ENCODE assay signal across 9 cellular contexts in the genomic region with DNA sequence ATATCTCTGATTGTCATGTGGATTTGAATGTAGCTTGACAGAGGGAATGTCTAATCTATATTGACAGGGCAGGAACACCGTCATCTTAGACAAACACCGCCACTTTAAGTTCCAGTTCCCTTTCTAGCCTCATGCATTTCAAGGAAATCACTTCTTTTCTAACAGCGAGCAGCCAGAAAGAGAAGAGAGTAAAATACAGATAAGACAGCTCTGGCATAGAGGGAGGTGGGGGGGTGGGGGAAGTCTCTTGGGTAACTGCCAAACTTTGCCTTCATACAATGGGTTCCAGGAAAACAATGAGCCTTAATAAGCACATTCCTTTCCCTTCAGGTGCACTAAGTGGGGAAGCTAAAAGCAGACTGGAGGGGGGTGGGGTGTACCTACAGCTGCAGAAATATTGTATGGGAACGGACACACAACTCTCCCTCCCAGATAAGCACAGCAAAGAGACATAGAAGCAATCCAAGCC. TPM values are rescaled to one million over a fixed set of nuclear protein-coding genes. Genes with fewer than 3 reads are reported as not detected.
DNase-seq lines count a peak whose midpoint lies in the region; ATAC-seq and TF ChIP-seq lines count a peak whose summit lies in the region.
"Had no signal": no experiment of that assay in that cellular context is flagged by ENCODE, and none has a peak within 500 bp of the region (broad histone marks: within the 10 kb centered on the region; RNA-seq: fewer than 3 reads in every experiment).

No MANE protein-coding gene starts in this region.

- no peak for DNase-seq in lower lobe of right lung
- DNase-seq in activated CD4-positive, CD25-positive, alpha-beta regulatory T cell treated with anti-CD3 and anti-CD28 coated beads, Interleukin-2, amount 50 U/mL, for 72 hours = no peak

- H3K36me3 ChIP-seq in BLaER1 treated with 17β-estradiol and CSF1 and Interleukin-3, amounts not matched to agents 10 nM and 100 nM = peaks cover 19 to 41% (median 33%) of the 10 kb centered on the region in 11 experiments; a peak in 21 of 22 replicates
- H3K36me3 ChIP-seq in lower lobe of right lung = peaks cover 43% of the 10 kb centered on the region

- peak overlapping the region in 5 of 11 experiments; percentile 5 to 58 (median 37); a peak in 4 of 22 replicates for H3K27ac ChIP-seq in BLaER1 treated with 17β-estradiol and CSF1 and Interleukin-3, amounts not matched to agents 10 nM and 100 nM
- peak overlapping the region; percentile 61 for H3K27ac ChIP-seq in lower lobe of right lung

- no peak overlapping the region for H3K4me3 ChIP-seq in BLaER1 treated with 17β-estradiol and CSF1 and Interleukin-3, amounts not matched to agents 10 nM and 100 nM
- H3K4me3 ChIP-seq in lower lobe of right lung = no peak overlapping the region

- peak overlapping the region in 4 of 11 experiments; percentile 7 to 45 (median 20); a peak in 3 of 22 replicates for H3K9ac ChIP-seq in BLaER1 treated with 17β-estradiol and CSF1 and Interleukin-3, amounts not matched to agents 10 nM and 100 nM

- peaks cover 7 to 34% (median 20%) of the 10 kb centered on the region in 10 experiments; a peak in 19 of 20 replicates for H3K4me1 ChIP-seq in BLaER1 treated with 17β-estradiol and CSF1 and Interleukin-3, amounts not matched to agents 10 nM and 100 nM
- peaks cover 21% of the 10 kb centered on the region for H3K4me1 ChIP-seq in lower lobe of right lung

- peaks cover 10% of the 10 kb centered on the region for H3K36me3 Mint-ChIP-seq in IgD-negative memory B cell
- H3K36me3 Mint-ChIP-seq in activated naive CD4-positive, alpha-beta T cell treated with anti-CD3 and anti-CD28 coated beads, Interleukin-2, amount 50 U/mL, for 24 hours = peaks cover 14% of the 10 kb centered on the region

- H3K4me3 Mint-ChIP-seq in IgD-negative memory B cell = peak overlapping the region in 2 of 4 donors; percentile 49 to 69
- H3K4me3 Mint-ChIP-seq in activated naive CD4-positive, alpha-beta T cell treated with anti-CD3 and anti-CD28 coated beads, Interleukin-2, amount 50 U/mL, for 24 hours = no peak overlapping the region
- H3K4me3 Mint-ChIP-seq: central memory CD8-positive, alpha-beta T cell had no signal

- peaks cover 24 to 38% (median 29%) of the 10 kb centered on the region in 3 donors for H3K4me1 Mint-ChIP-seq in IgD-negative memory B cell
- H3K4me1 Mint-ChIP-seq in activated naive CD4-positive, alpha-beta T cell treated with anti-CD3 and anti-CD28 coated beads, Interleukin-2, amount 50 U/mL, for 24 hours = peaks cover 68% of the 10 kb centered on the region

- intact Hi-C loops in lower lobe of right lung (cut with DNase I) = no loop called here

- H3K27me3 Mint-ChIP-seq in IgD-negative memory B cell = no peaks in the 10 kb centered on the region
- H3K27me3 Mint-ChIP-seq in activated naive CD4-positive, alpha-beta T cell treated with anti-CD3 and anti-CD28 coated beads, Interleukin-2, amount 50 U/mL, for 24 hours = no peaks in the 10 kb centered on the region
- H3K27me3 Mint-ChIP-seq: central memory CD8-positive, alpha-beta T cell had no signal

- H3K4me2 ChIP-seq in BLaER1 treated with 17β-estradiol and CSF1 and Interleukin-3, amounts not matched to agents 10 nM and 100 nM = peak overlapping the region in 10 of 11 experiments; percentile 17 to 84 (median 45); a peak in 17 of 22 replicates

- H4K20me1 ChIP-seq in BLaER1 treated with 17β-estradiol and CSF1 and Interleukin-3, amounts not matched to agents 10 nM and 100 nM = no peaks in the 10 kb centered on the region

- H3K27me3 ChIP-seq in BLaER1 treated with 17β-estradiol and CSF1 and Interleukin-3, amounts not matched to agents 10 nM and 100 nM = no peaks in the 10 kb centered on the region
- H3K27me3 ChIP-seq in lower lobe of right lung (ENCODE audit: low read depth) = no peaks in the 10 kb centered on the region

- H3K9me3 ChIP-seq in BLaER1 treated with 17β-estradiol and CSF1 and Interleukin-3, amounts not matched to agents 10 nM and 100 nM (replicated peaks in 1 of 11) = no peaks in the 10 kb centered on the region
- H3K9me3 ChIP-seq in lower lobe of right lung = no peaks in the 10 kb centered on the region

- ATAC-seq in lower lobe of right lung (peak; percentile 63 to 81), GM18858 (IDR thresholded peaks at IDR 0.05; ENCODE audit: unreplicated experiment) (no peak), GM18519 (IDR thresholded peaks at IDR 0.05; ENCODE audit: low FRiP score, unreplicated experiment) (no peak), GM19395 (IDR thresholded peaks at IDR 0.05; ENCODE audit: unreplicated experiment) (no peak)

- peak overlapping the region in 2 of 3 donors; percentile 49 to 86 for H3K27ac Mint-ChIP-seq in IgD-negative memory B cell
- peak overlapping the region; percentile 88 for H3K27ac Mint-ChIP-seq in activated naive CD4-positive, alpha-beta T cell treated with anti-CD3 and anti-CD28 coated beads, Interleukin-2, amount 50 U/mL, for 24 hours

- no peak for TF ChIP-seq CTCF in lower lobe of right lung (IDR thresholded peaks at IDR 0.05)

- no peaks in the 10 kb centered on the region for H3K9me3 Mint-ChIP-seq in IgD-negative memory B cell
- H3K9me3 Mint-ChIP-seq in activated naive CD4-positive, alpha-beta T cell treated with anti-CD3 and anti-CD28 coated beads, Interleukin-2, amount 50 U/mL, for 24 hours = no peaks in the 10 kb centered on the region
- H3K9me3 Mint-ChIP-seq: central memory CD8-positive, alpha-beta T cell had no signal

RNA-seq across cellular contexts. Expression of a gene that starts 37.2 kb away (rescaled TPM):
- 14.9 TPM for polyA plus RNA-seq in IgD-negative memory B cell
- 26.7 TPM for total RNA-seq in lower lobe of right lung

RNA-seq across cellular contexts. Expression of a gene that starts 40.2 kb away (rescaled TPM):
- polyA plus RNA-seq in IgD-negative memory B cell = 56.1 TPM
- total RNA-seq in lower lobe of right lung = 44.2 TPM

Comparison
In these comparisons a context has a peak if more than half of its experiments do, and no peak if none do; other contexts are left out.
1. ATAC-seq: peak in lower lobe of right lung (2 of 2); none in GM18858 (single experiment), GM18519 (single experiment) and GM19395 (single experiment).